24 cellular contexts compared by ENCODE assay signal in the genomic region with DNA sequence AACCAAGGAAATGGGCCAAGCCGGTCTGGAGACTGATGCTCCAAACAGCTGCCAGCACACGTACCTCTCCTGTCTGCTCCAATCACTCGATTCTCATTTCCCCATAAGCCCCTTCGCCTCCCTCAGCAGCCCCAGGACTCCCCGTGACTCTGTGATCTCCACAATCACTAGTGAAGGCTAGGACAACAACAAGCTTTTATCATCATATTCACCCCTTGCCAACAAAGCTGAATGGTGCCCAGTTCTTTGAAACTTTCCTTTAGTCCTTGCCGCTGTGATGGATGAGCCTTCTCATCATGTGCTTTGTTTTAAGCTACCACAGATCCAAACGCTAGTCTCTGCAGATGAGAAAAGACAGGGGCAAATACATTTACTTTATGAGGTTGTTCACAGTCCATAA.
"Had no signal": no experiment of that assay in that cellular context is flagged by ENCODE, and none has a peak within 500 bp of the region (broad histone marks: within the 10 kb centered on the region; RNA-seq: fewer than 3 reads in every experiment).

No MANE protein-coding gene starts in this region.

- H3K4me3 Mint-ChIP-seq: mesothelial cell of epicardium; naive B cell; natural killer cell; nephron progenitor cell; neural progenitor cell; stimulated activated effector memory CD8-positive, alpha-beta T cell treated with anti-CD3 and anti-CD28 coated beads, Interleukin-12 subunit alpha, Interleukin-12 subunit beta, amount 100 ng/mL, for 72 hours; stimulated activated naive CD8-positive, alpha-beta T cell treated with anti-CD3 and anti-CD28 coated beads, Interleukin-15, Interleukin-2, amounts not matched to agents 100 ng/mL and 50 ng/mL, for 24 hours; type B pancreatic cell had no signal

- H3K36me3 Mint-ChIP-seq: mesothelial cell of epicardium; naive B cell; natural killer cell; neural progenitor cell; stimulated activated effector memory CD8-positive, alpha-beta T cell treated with anti-CD3 and anti-CD28 coated beads, Interleukin-12 subunit alpha, Interleukin-12 subunit beta, amount 100 ng/mL, for 72 hours; type B pancreatic cell had no signal

- ATAC-seq: left colon; left lung; lower lobe of right lung; natural killer cell; right cardiac atrium; sciatic nerve; stimulated activated effector memory CD8-positive, alpha-beta T cell treated with anti-CD3 and anti-CD28 coated beads, Interleukin-12 subunit alpha, Interleukin-12 subunit beta, amount 100 ng/mL, for 72 hours had no signal

- DNase-seq: hippocampal formation; kidney; left colon; left lung; lower lobe of right lung; mammary epithelial cell; mesendoderm; naive B cell; natural killer cell; nephron progenitor cell; occipital lobe; retina; right cardiac atrium; spleen; stimulated activated CD4-positive, alpha-beta T cell treated with anti-CD3 and anti-CD28 coated beads, Interleukin-4, amount 100 ng/mL, for 24 hours; stimulated activated naive CD4-positive, alpha-beta T cell; uterus had no signal

- H3K27ac Mint-ChIP-seq: mesothelial cell of epicardium; naive B cell; natural killer cell; nephron progenitor cell; neural progenitor cell; progenitor cell of endocrine pancreas; stimulated activated effector memory CD8-positive, alpha-beta T cell treated with anti-CD3 and anti-CD28 coated beads, Interleukin-12 subunit alpha, Interleukin-12 subunit beta, amount 100 ng/mL, for 72 hours; stimulated activated naive CD8-positive, alpha-beta T cell treated with anti-CD3 and anti-CD28 coated beads, Interleukin-15, Interleukin-2, amounts not matched to agents 100 ng/mL and 50 ng/mL, for 24 hours; type B pancreatic cell had no signal

- H3K9me3 Mint-ChIP-seq: natural killer cell; nephron progenitor cell; neural progenitor cell; stimulated activated effector memory CD8-positive, alpha-beta T cell treated with anti-CD3 and anti-CD28 coated beads, Interleukin-12 subunit alpha, Interleukin-12 subunit beta, amount 100 ng/mL, for 72 hours had no signal

- H3K4me1 Mint-ChIP-seq: mesothelial cell of epicardium, naive B cell, nephron progenitor cell had no signal
